ENCODE assay signal across 8 cellular contexts in genomic region chr7:27130540-27131389, GRCh38. TPM values are rescaled to one million over a fixed set of nuclear protein-coding genes. Genes with fewer than 3 reads are reported as not detected.
A peak's percentile ranks its signal among the peaks of the same experiment; 100 is the strongest.
DNase-seq lines count a peak whose midpoint lies in the region; ATAC-seq, FAIRE-seq and TF ChIP-seq lines count a peak whose summit lies in the region.

HOXA4 (minus strand) TSS chr7:27130757; CDS start chr7:27130733, 24 bp downstream.

- H3K4me1 Mint-ChIP-seq in endodermal cell = no peaks in the 10 kb centered on the region

- H3K9me3 ChIP-seq in endodermal cell (ENCODE audit: control insufficient read depth, low read length) = peaks cover 7% of the 10 kb centered on the region
- no peaks in the 10 kb centered on the region for H3K9me3 ChIP-seq in mucosa of stomach (ENCODE audit: control insufficient read depth, low read length)

- no peaks in the 10 kb centered on the region for H3K36me3 Mint-ChIP-seq in endodermal cell (ENCODE audit: low read depth)

- H3K27ac ChIP-seq in endodermal cell (ENCODE audit: low read depth, low read length) = no peak within 1 kb of the TSS

- 0 to 2% methylated on average over 18 to 66 of the region's 67 CpGs for WGBS in endodermal cell (ENCODE audit: insufficient coverage in 1 of 2, insufficient read length in 1 of 2), 2 experiments

- FAIRE-seq in GM18507 (lab: Jason Lieb, UNC) = peak; percentile 73

- H3K9me3 Mint-ChIP-seq in endodermal cell = no peaks in the 10 kb centered on the region

- H3K4me3 Mint-ChIP-seq in endodermal cell = peak within 1 kb of the TSS; percentile 39

- no peak for ATAC-seq in HG02610 (IDR thresholded peaks at IDR 0.05; ENCODE audit: unreplicated experiment)

- in situ Hi-C loops in KBM-7 (cut with MboI; ENCODE audit: low pct_unique_long_range_greater_than_20kb, low sequenced_read_pairs) = no loop called here

- H3K9ac ChIP-seq in endodermal cell (ENCODE audit: extremely low read depth, low read length, poor library complexity, severe bottlenecking) (no peak within 1 kb of the TSS), mucosa of stomach (ENCODE audit: low read length) (peak within 1 kb of the TSS; percentile 90)

- peak; percentile 67 for DNase-seq in GM18507 (ENCODE audit: extremely low spot score, insufficient read length, low read depth)
- peak; percentile 70 for DNase-seq in NCI-H2196 (lab: John Stamatoyannopoulos, UW; ENCODE audit: unreplicated experiment)
- DNase-seq in activated CD8-positive, alpha-beta memory T cell treated with anti-CD3 and anti-CD28 coated beads for 24 hours = peak; percentile 89
- peak; percentile 89 for DNase-seq in endodermal cell
- DNase-seq in stimulated activated CD8-positive, alpha-beta memory T cell treated with anti-CD3 and anti-CD28 coated beads, Interleukin-4, amount 100 ng/mL, for 48 hours = peak; percentile 74
- DNase-seq in KBM-7 = no peak

- H3K27ac Mint-ChIP-seq in endodermal cell = no peak within 1 kb of the TSS

- no peak for TF ChIP-seq CTCF in endodermal cell (conservative IDR thresholded peaks at IDR 0.05)

- H3K27me3 ChIP-seq in endodermal cell (ENCODE audit: control insufficient read depth, insufficient read depth, low read length, poor library complexity, severe bottlenecking) (peaks cover 99% of the 10 kb centered on the region), mucosa of stomach (ENCODE audit: control insufficient read depth, insufficient read depth, low read length) (no peaks in the 10 kb centered on the region)

- H3K4me1 ChIP-seq in endodermal cell (ENCODE audit: control insufficient read depth, insufficient read depth, low read length) (no peaks in the 10 kb centered on the region), mucosa of stomach (ENCODE audit: control insufficient read depth, insufficient read depth, low read length) (peaks cover 49% of the 10 kb centered on the region)

- peaks cover 97% of the 10 kb centered on the region for H3K27me3 Mint-ChIP-seq in endodermal cell (ENCODE audit: insufficient read depth)

- H3K36me3 ChIP-seq in endodermal cell (ENCODE audit: control insufficient read depth, insufficient read depth, low read length) = no peaks in the 10 kb centered on the region
- H3K36me3 ChIP-seq in mucosa of stomach (ENCODE audit: control insufficient read depth, insufficient read depth, low read length) = no peaks in the 10 kb centered on the region

- peak within 1 kb of the TSS; percentile 66 for H3K4me3 ChIP-seq in endodermal cell (ENCODE audit: low read length)
- peak within 1 kb of the TSS; percentile 48 for H3K4me3 ChIP-seq in mucosa of stomach (ENCODE audit: low read length)

RNA-seq across cellular contexts. Expression of gene HOXA4, which starts in this region (rescaled TPM):
- not detected for total RNA-seq in endodermal cell
- polyA plus RNA-seq in endodermal cell (2013, experiment 1 of 2) = 5.4 TPM
- polyA plus RNA-seq in endodermal cell (2013, experiment 2 of 2) = 2.2 TPM
